11 cellular contexts compared by ENCODE assay signal in the genomic region with DNA sequence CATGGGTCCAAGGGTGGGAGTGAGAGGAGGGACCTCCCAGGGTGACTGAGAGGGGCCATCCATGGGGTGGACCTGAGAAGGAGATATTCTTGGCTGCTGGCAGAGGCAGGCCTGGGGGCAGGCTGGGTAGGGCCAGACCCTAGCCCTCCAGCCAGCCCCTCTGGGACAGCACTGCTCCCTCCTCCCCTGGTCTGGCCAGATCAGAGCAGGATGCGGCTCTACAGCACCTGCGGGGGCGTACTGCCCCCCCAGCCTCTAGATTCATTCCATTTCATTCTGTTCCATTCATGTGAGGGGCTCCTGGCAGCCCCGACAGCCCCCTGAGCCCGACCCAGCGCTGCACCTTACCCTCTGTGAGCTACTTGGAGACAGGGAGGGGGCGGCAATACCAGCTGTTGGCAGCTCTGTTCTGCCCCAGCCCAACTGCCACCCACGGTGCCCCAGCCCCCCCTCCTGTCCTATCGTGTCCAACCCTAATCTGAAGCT. TPM values are rescaled to one million over a fixed set of nuclear protein-coding genes. Genes with fewer than 3 reads are reported as not detected.
DNase-seq lines count a peak whose midpoint lies in the region; ATAC-seq, FAIRE-seq and TF ChIP-seq lines count a peak whose summit lies in the region.
"Had no signal": no experiment of that assay in that cellular context is flagged by ENCODE, and none has a peak within 500 bp of the region (broad histone marks: within the 10 kb centered on the region; RNA-seq: fewer than 3 reads in every experiment).

No MANE protein-coding gene starts in this region.

- H3K9me3 ChIP-seq in GM23248 (ENCODE audit: low read depth) (no peaks in the 10 kb centered on the region), K562 (replicated peaks; ENCODE audit: control insufficient read depth, insufficient read depth, low read depth, low read length) (no peaks in the 10 kb centered on the region)
- H3K9me3 ChIP-seq: thyroid gland had no signal

- H3K9me2 ChIP-seq in GM23248 (ENCODE audit: insufficient read depth) = no peaks in the 10 kb centered on the region

- peaks cover 0 to 2% (median under 1%) of the 10 kb centered on the region in 4 donors for H3K4me1 Mint-ChIP-seq in naive thymus-derived CD8-positive, alpha-beta T cell
- H3K4me1 Mint-ChIP-seq: IgD-negative memory B cell had no signal

- no peak for FAIRE-seq in K562 (lab: Jason Lieb, UNC)

- no peak; the same call in 2 of the 3 replicates for ATAC-seq in K562
- no peak for ATAC-seq in naive thymus-derived CD8-positive, alpha-beta T cell

- H3K9me1 ChIP-seq in K562 (ENCODE audit: control insufficient read depth, insufficient read depth, low read length) = no peaks in the 10 kb centered on the region

- H2AFZ ChIP-seq in GM23248 (peak overlapping the region; percentile 80), K562 (ENCODE audit: low read depth, low read length) (no peak overlapping the region)

- H3K36me3 Mint-ChIP-seq in naive thymus-derived CD8-positive, alpha-beta T cell = no peaks in the 10 kb centered on the region

- H3K27ac ChIP-seq in GM23248 (no peak overlapping the region), K562 (ENCODE audit: extremely low read depth, low read depth, low read length) (no peak overlapping the region)
- H3K27ac ChIP-seq: thyroid gland had no signal

- peak overlapping the region; percentile 67 for H3K4me3 ChIP-seq in GM23248
- no peak overlapping the region for H3K4me3 ChIP-seq in K562
- H3K4me3 ChIP-seq in skeletal muscle cell (ENCODE audit: low read depth, low read length) = peak overlapping the region; percentile 50

- peaks cover 10% of the 10 kb centered on the region for H3K4me1 ChIP-seq in GM23248 (ENCODE audit: insufficient read depth)
- H3K4me1 ChIP-seq in K562 (replicated peaks in 1 of 2; ENCODE audit: control insufficient read depth in 2 of 2, insufficient read depth in 2 of 2, low read length in 2 of 2) = peaks cover 0 to 28% of the 10 kb centered on the region in 2 experiments; a peak in 3 of 5 replicates

- no peak for TF ChIP-seq RAD21 in K562 (CRISPR knock-in tag; conservative IDR thresholded peaks at IDR 0.05 in 1 of 2, IDR thresholded peaks at IDR 0.05 in 1 of 2)

- H3K4me2 ChIP-seq in GM23248 (ENCODE audit: unreplicated experiment) (peak overlapping the region; percentile 67), K562 (ENCODE audit: insufficient read depth, low read length) (no peak overlapping the region)

- H3K27me3 ChIP-seq in GM23248 (replicated peaks; ENCODE audit: insufficient read depth) (no peaks in the 10 kb centered on the region), K562 (ENCODE audit: control insufficient read depth in 2 of 2, insufficient read depth in 2 of 2, low read length in 2 of 2) (peaks cover 10 to 50% of the 10 kb centered on the region in 2 experiments; a peak in 4 of 5 replicates)
- H3K27me3 ChIP-seq: thyroid gland had no signal

- no peaks in the 10 kb centered on the region for H3K36me3 ChIP-seq in GM23248 (ENCODE audit: low read depth)
- no peaks in the 10 kb centered on the region for H3K36me3 ChIP-seq in K562 (ENCODE audit: control insufficient read depth, insufficient read depth, low read length)
- H3K36me3 ChIP-seq: thyroid gland had no signal

- no peak overlapping the region for H3K4me3 Mint-ChIP-seq in naive thymus-derived CD8-positive, alpha-beta T cell
- H3K4me3 Mint-ChIP-seq: IgD-negative memory B cell had no signal

- 6 to 9% methylated on average over 6 to 9 of the region's 9 CpGs for WGBS in GM23248 (ENCODE audit: low coverage in 1 of 2, low lambda C conversion rate in 2 of 2, missing lambda C conversion rate in 2 of 2), 2 experiments
- 4% methylated on average over 6 of the region's 9 CpGs for WGBS in K562 (ENCODE audit: insufficient coverage, low coverage, missing lambda C conversion rate)

- no peaks in the 10 kb centered on the region for H3F3A ChIP-seq in GM23248 (ENCODE audit: insufficient read depth)

- H3K9me3 Mint-ChIP-seq in naive thymus-derived CD8-positive, alpha-beta T cell = no peaks in the 10 kb centered on the region
- H3K9me3 Mint-ChIP-seq: IgD-negative memory B cell had no signal

- H4K20me1 ChIP-seq in GM23248 (ENCODE audit: insufficient read depth) (no peaks in the 10 kb centered on the region), K562 (replicated peaks; ENCODE audit: control insufficient read depth, insufficient read depth, low read length) (no peaks in the 10 kb centered on the region; the same call in 1 of the 2 replicates)

- TF ChIP-seq CTCF in K562 (IDR thresholded peaks at IDR 0.05 in 2 of 3, conservative IDR thresholded peaks at IDR 0.05 in 1 of 3; ENCODE audit: insufficient read depth in 2 of 3, low read depth in 1 of 3, low read length in 3 of 3) = no peak

- no peak overlapping the region for H3K27ac Mint-ChIP-seq in naive thymus-derived CD8-positive, alpha-beta T cell
- H3K27ac Mint-ChIP-seq: IgD-negative memory B cell had no signal

- in situ Hi-C loops in GM23248 (cut with MboI) = no loop called here
- in situ Hi-C loops in K562 (cut with MboI) = no loop called here

- intact Hi-C loops in K562 (cut with micrococcal nuclease) = no loop called here

- no peak for TF ChIP-seq EP300 in K562 (IDR thresholded peaks at IDR 0.05; ENCODE audit: low read length)

- H3K27me3 Mint-ChIP-seq in naive thymus-derived CD8-positive, alpha-beta T cell = no peaks in the 10 kb centered on the region

- CTCF ChIA-PET in K562 (lab: Yijun Ruan, JAX; ENCODE audit: low intra/inter-chr PET ratio) = no interaction called here

- peak overlapping the region; percentile 63 for H3K9ac ChIP-seq in GM23248
- peak overlapping the region in 1 of 2 experiments; percentile 69; a peak in 2 of 4 replicates for H3K9ac ChIP-seq in K562 (ENCODE audit: insufficient read depth in 1 of 2, low read depth in 2 of 2, low read length in 2 of 2)

- H3K79me2 ChIP-seq in GM23248 (ENCODE audit: insufficient read depth) (no peaks in the 10 kb centered on the region), K562 (ENCODE audit: control insufficient read depth, insufficient read depth, low read length) (no peaks in the 10 kb centered on the region)

- POLR2A ChIA-PET in K562 (lab: Yijun Ruan, JAX) = interaction anchor here (0.6 to 1.6 kb wide), 2 partner anchors 14 to 20 kb away, joined by 3 to 5 read pairs; no protein-coding TSS in a partner anchor
- POLR2A ChIA-PET in naive thymus-derived CD8-positive, alpha-beta T cell (lab: Charles Lee) = no interaction called here

- TF ChIP-seq POLR2A in K562 (conservative IDR thresholded peaks at IDR 0.05) = no peak

- no TSS peak for BruUV-seq in K562 (replicated peaks; lab: Mats Ljungman, UMichigan)

- DNase-seq in GM23248 (peak; percentile 23), K562 (ENCODE audit: extremely low read depth in 1 of 4, low spot score in 3 of 4) (no peak), iPS-NIHi11 (ENCODE audit: low spot score) (peak; percentile 60), skeletal muscle cell (ENCODE audit: low read depth) (no peak), NCI-H1105 (lab: John Stamatoyannopoulos, UW) (no peak), amniotic stem cell (lab: John Stamatoyannopoulos, UW) (no peak)
- DNase-seq in naive thymus-derived CD8-positive, alpha-beta T cell = no peak
- no peak for DNase-seq in activated CD4-positive, alpha-beta T cell treated with anti-CD3 and anti-CD28 coated beads, Interleukin-2, amount 50 U/mL, for 1 hour
- DNase-seq: activated CD8-positive, alpha-beta memory T cell treated with anti-CD3 and anti-CD28 coated beads, Interleukin-2, amount 50 U/mL, for 4 hours had no signal

RNA-seq across cellular contexts. Expression of gene MYRF, which starts 34.3 kb away (rescaled TPM):
- not detected in 2 replicates for total RNA-seq in GM23248 (2014; rRNA removed; shearing (Covaris generic))
- polyA plus RNA-seq in GM23248 (2016; fragmentation: Nextera tagmentation; extraction: Ambion mirVana) (0.05 and 0.16 TPM in 2 replicates), K562 (2011; rRNA removed) (10.4 and 16.6 TPM in 2 replicates), K562 (2014; fragmentation: Illumina TruSeq; extraction: Trizol) (14.7 and 17.8 TPM in 2 replicates), K562 (2014; fragmentation: Nextera tagmentation; extraction: Ambion mirVana) (1 to 10 TPM; 2.3 TPM), K562 (2014; rRNA removed) (15.6 and 17.4 TPM in 2 replicates)
- 95.5 and 239 TPM in 2 replicates for total RNA-seq in K562 (2011; cell fraction: chromatin; rRNA removed; ENCODE audit: low replicate concordance)
- 109 and 132 TPM in 2 replicates for total RNA-seq in K562 (2011; cell fraction: nucleolus; rRNA removed)
- 92.2 and 107 TPM in 2 replicates for total RNA-seq in K562 (2011; cell fraction: nucleoplasm; rRNA removed)
- total RNA-seq in K562 (2014; rRNA removed) (7.1 and 11.0 TPM in 2 replicates), K562 (2014; rRNA removed; fragmentation: Illumina TruSeq; extraction: Trizol) (2.6 and 3.3 TPM in 2 replicates), K562 (2015; rRNA removed; fragmentation: Illumina TruSeq; extraction: Trizol) (4.0 and 4.1 TPM in 2 replicates), K562 (2021) (21.4 and 25.8 TPM in 2 replicates)
- 13.6 and 26.3 TPM in 2 replicates for polyA plus RNA-seq in K562 (2011; cell fraction: cytosol; rRNA removed)
- 104 and 152 TPM in 2 replicates for polyA plus RNA-seq in K562 (2011; cell fraction: nucleus; rRNA removed)
- polyA plus RNA-seq in K562 (2012) = 14.8 and 25.8 TPM in 2 replicates
- polyA minus RNA-seq in K562 (2011; rRNA and poly(A)+ RNA removed) = 6.8 and 8.5 TPM in 2 replicates
- polyA minus RNA-seq in K562 (2011; cell fraction: cytosol; rRNA and poly(A)+ RNA removed) = 22.7 and 23.9 TPM in 2 replicates
- polyA minus RNA-seq in K562 (2011; cell fraction: nucleus; rRNA and poly(A)+ RNA removed) = 32.4 and 34.1 TPM in 2 replicates
- under 1 TPM; 0.47 to 0.68 TPM for total RNA-seq in naive thymus-derived CD8-positive, alpha-beta T cell
- polyA plus RNA-seq in naive thymus-derived CD8-positive, alpha-beta T cell = under 1 TPM in 2 of 3 donors, not detected in 1; 0.26 to 0.52 TPM
- polyA plus RNA-seq: IgD-negative memory B cell had no signal

RNA-seq across cellular contexts. Expression of gene DAGLA, which starts 37.9 kb away (rescaled TPM):
- 1.3 and 2.3 TPM in 2 replicates for total RNA-seq in GM23248 (2014; rRNA removed; shearing (Covaris generic))
- polyA plus RNA-seq in GM23248 (2016; fragmentation: Nextera tagmentation; extraction: Ambion mirVana) (1.3 and 1.4 TPM in 2 replicates), K562 (2011; rRNA removed) (0.07 TPM in 2 replicates), K562 (2014; fragmentation: Illumina TruSeq; extraction: Trizol) (0.04 and 0.11 TPM in 2 replicates), K562 (2014; fragmentation: Nextera tagmentation; extraction: Ambion mirVana) (not detected), K562 (2014; rRNA removed) (0.03 and 0.07 TPM in 2 replicates)
- 0.16 and 1.5 TPM in 2 replicates for total RNA-seq in K562 (2011; cell fraction: chromatin; rRNA removed; ENCODE audit: low replicate concordance)
- 0.66 and 0.67 TPM in 2 replicates for total RNA-seq in K562 (2011; cell fraction: nucleolus; rRNA removed)
- total RNA-seq in K562 (2011; cell fraction: nucleoplasm; rRNA removed) = 0.22 and 0.84 TPM in 2 replicates
- total RNA-seq in K562 (2014; rRNA removed) (0.08 TPM in 1 of 2 replicates, not detected in the other), K562 (2014; rRNA removed; fragmentation: Illumina TruSeq; extraction: Trizol) (not detected in 2 replicates), K562 (2015; rRNA removed; fragmentation: Illumina TruSeq; extraction: Trizol) (0.04 TPM in 2 replicates), K562 (2021) (0.13 and 0.16 TPM in 2 replicates)
- polyA plus RNA-seq in K562 (2011; cell fraction: cytosol; rRNA removed) = 0.09 and 0.22 TPM in 2 replicates
- polyA plus RNA-seq in K562 (2011; cell fraction: nucleus; rRNA removed) = 0.18 and 0.51 TPM in 2 replicates
- polyA plus RNA-seq in K562 (2012) = 0.09 and 0.14 TPM in 2 replicates
- 0.06 and 0.21 TPM in 2 replicates for polyA minus RNA-seq in K562 (2011; rRNA and poly(A)+ RNA removed)
- polyA minus RNA-seq in K562 (2011; cell fraction: cytosol; rRNA and poly(A)+ RNA removed) = 0.18 and 0.29 TPM in 2 replicates
- polyA minus RNA-seq in K562 (2011; cell fraction: nucleus; rRNA and poly(A)+ RNA removed) = 0.22 and 0.67 TPM in 2 replicates
- total RNA-seq in naive thymus-derived CD8-positive, alpha-beta T cell = under 1 TPM; 0.08 to 0.13 TPM
- polyA plus RNA-seq in naive thymus-derived CD8-positive, alpha-beta T cell = not detected
- polyA plus RNA-seq: IgD-negative memory B cell had no signal

Comparison
In these comparisons a context has a peak if more than half of its experiments do, and no peak if none do; other contexts are left out.
1. DNase-seq: peak in GM23248 (single experiment) and iPS-NIHi11 (single experiment); none in K562 (0 of 4), skeletal muscle cell (single experiment), naive thymus-derived CD8-positive, alpha-beta T cell (0 of 10), activated CD4-positive, alpha-beta T cell treated with anti-CD3 and anti-CD28 coated beads, Interleukin-2, amount 50 U/mL, for 1 hour (single experiment), NCI-H1105 (single experiment) and amniotic stem cell (single experiment).